In genomic region chr12:14408208-14408607, GRCh38 we compare ENCODE assay signal across 10 cellular contexts. TPM values are rescaled to one million over a fixed set of nuclear protein-coding genes. Genes with fewer than 3 reads are reported as not detected.
DNase-seq lines count a peak whose midpoint lies in the region; ATAC-seq and TF ChIP-seq lines count a peak whose summit lies in the region.
"Had no signal": no experiment of that assay in that cellular context is flagged by ENCODE, and none has a peak within 500 bp of the region (broad histone marks: within the 10 kb centered on the region; RNA-seq: fewer than 3 reads in every experiment).

No MANE protein-coding gene starts in this region.

- intact Hi-C loops in CD8-positive, alpha-beta T cell (cut with DNase I, micrococcal nuclease): loop anchor here in 1 of 2 experiments (1.0 kb wide), 1 partner anchor 11 kb away; no protein-coding TSS in a partner anchor
- intact Hi-C loops in activated T-helper 1 cell treated with anti-CD3 and anti-CD28 coated beads, Interleukin-12 subunit alpha, Interleukin-12 subunit beta, Interleukin-2, Interleukin-4 antibody, amounts not matched to agents 30 ng/mL and 10 ng/mL and 1 ng/mL, durations not matched to agents 14 hours and 24 hours and 36 hours (cut with micrococcal nuclease): no loop called here

- H3K27ac ChIP-seq in CD8-positive, alpha-beta T cell (ENCODE audit: low read depth, low read length): no peak overlapping the region

- peaks cover 76% of the 10 kb centered on the region for H3K4me1 ChIP-seq in CD8-positive, alpha-beta T cell (ENCODE audit: insufficient read depth, low read length)

- in situ Hi-C loops in KBM-7 (cut with MboI; ENCODE audit: low pct_unique_long_range_greater_than_20kb, low sequenced_read_pairs): no loop called here

- H3K4me3 Mint-ChIP-seq in CD8-positive, alpha-beta T cell: no peak overlapping the region
- no peak overlapping the region for H3K4me3 Mint-ChIP-seq in activated T-helper 1 cell treated with anti-CD3 and anti-CD28 coated beads, Interleukin-12 subunit alpha, Interleukin-12 subunit beta, Interleukin-2, Interleukin-4 antibody, amounts not matched to agents 30 ng/mL and 10 ng/mL and 1 ng/mL, durations not matched to agents 14 hours and 24 hours and 36 hours

- peaks cover 17% of the 10 kb centered on the region for H3K36me3 Mint-ChIP-seq in CD8-positive, alpha-beta T cell
- H3K36me3 Mint-ChIP-seq in activated T-helper 1 cell treated with anti-CD3 and anti-CD28 coated beads, Interleukin-12 subunit alpha, Interleukin-12 subunit beta, Interleukin-2, Interleukin-4 antibody, amounts not matched to agents 30 ng/mL and 10 ng/mL and 1 ng/mL, durations not matched to agents 14 hours and 24 hours and 36 hours (ENCODE audit: low read depth): peaks cover 20% of the 10 kb centered on the region

- H3K27me3 Mint-ChIP-seq in CD8-positive, alpha-beta T cell (ENCODE audit: low read depth): no peaks in the 10 kb centered on the region
- no peaks in the 10 kb centered on the region for H3K27me3 Mint-ChIP-seq in activated T-helper 1 cell treated with anti-CD3 and anti-CD28 coated beads, Interleukin-12 subunit alpha, Interleukin-12 subunit beta, Interleukin-2, Interleukin-4 antibody, amounts not matched to agents 30 ng/mL and 10 ng/mL and 1 ng/mL, durations not matched to agents 14 hours and 24 hours and 36 hours (ENCODE audit: insufficient read depth)

- ATAC-seq in CD8-positive, alpha-beta T cell: peak; percentile 49
- ATAC-seq in HG02759 (IDR thresholded peaks at IDR 0.05; ENCODE audit: unreplicated experiment) (no peak), HG03135 (IDR thresholded peaks at IDR 0.05; ENCODE audit: unreplicated experiment) (no peak)

- no peak for DNase-seq in CD8-positive, alpha-beta T cell
- DNase-seq in KBM-7 (peak; percentile 28), astrocyte of the hippocampus (ENCODE audit: low read depth, low spot score) (peak; percentile 38), left kidney (ENCODE audit: low read depth, low spot score) (peak; percentile 50)
- no peak for DNase-seq in stimulated activated CD4-positive, alpha-beta T cell treated with anti-CD3 and anti-CD28 coated beads, Interleukin-2, amount 100 ng/mL, for 48 hours
- no peak for DNase-seq in activated T-helper 1 cell treated with anti-CD3 and anti-CD28 coated beads, Interleukin-12 subunit alpha, Interleukin-12 subunit beta, Interleukin-2, Interleukin-4 antibody, amounts not matched to agents 30 ng/mL and 10 ng/mL and 1 ng/mL, durations not matched to agents 14 hours and 24 hours and 36 hours (ENCODE audit: low spot score)
- DNase-seq: NCI-H2081 treated with DMSO at 0.1 percent for 48 hours; stimulated activated naive CD4-positive, alpha-beta T cell had no signal

- peaks cover 3% of the 10 kb centered on the region for H3K9me3 Mint-ChIP-seq in CD8-positive, alpha-beta T cell
- H3K9me3 Mint-ChIP-seq in activated T-helper 1 cell treated with anti-CD3 and anti-CD28 coated beads, Interleukin-12 subunit alpha, Interleukin-12 subunit beta, Interleukin-2, Interleukin-4 antibody, amounts not matched to agents 30 ng/mL and 10 ng/mL and 1 ng/mL, durations not matched to agents 14 hours and 24 hours and 36 hours: peaks cover 3% of the 10 kb centered on the region

- peaks cover 68% of the 10 kb centered on the region for H3K4me1 Mint-ChIP-seq in CD8-positive, alpha-beta T cell (ENCODE audit: low read depth)
- H3K4me1 Mint-ChIP-seq in activated T-helper 1 cell treated with anti-CD3 and anti-CD28 coated beads, Interleukin-12 subunit alpha, Interleukin-12 subunit beta, Interleukin-2, Interleukin-4 antibody, amounts not matched to agents 30 ng/mL and 10 ng/mL and 1 ng/mL, durations not matched to agents 14 hours and 24 hours and 36 hours (ENCODE audit: low read depth): peaks cover 59% of the 10 kb centered on the region

- H3K27ac Mint-ChIP-seq in CD8-positive, alpha-beta T cell: peak overlapping the region; percentile 41
- H3K27ac Mint-ChIP-seq in activated T-helper 1 cell treated with anti-CD3 and anti-CD28 coated beads, Interleukin-12 subunit alpha, Interleukin-12 subunit beta, Interleukin-2, Interleukin-4 antibody, amounts not matched to agents 30 ng/mL and 10 ng/mL and 1 ng/mL, durations not matched to agents 14 hours and 24 hours and 36 hours: no peak overlapping the region

- H3K4me3 ChIP-seq in CD8-positive, alpha-beta T cell (ENCODE audit: low read depth, low read length): no peak overlapping the region

- CTCF ChIA-PET in CD8-positive, alpha-beta T cell (lab: Charles Lee): no interaction called here

- TF ChIP-seq CTCF in CD8-positive, alpha-beta T cell (IDR thresholded peaks at IDR 0.05): no peak

- POLR2A ChIA-PET in CD8-positive, alpha-beta T cell (lab: Charles Lee): interaction anchor here (1.6 kb wide), 1 partner anchor 43 kb away, joined by 6 read pairs; the partner anchor contains the start of gene ATF7IP

- H3K36me3 ChIP-seq in CD8-positive, alpha-beta T cell (ENCODE audit: insufficient read depth, low read length): no peaks in the 10 kb centered on the region

- no peaks in the 10 kb centered on the region for H3K9me3 ChIP-seq in CD8-positive, alpha-beta T cell (ENCODE audit: low read length)

- H3K27me3 ChIP-seq in CD8-positive, alpha-beta T cell (ENCODE audit: insufficient read depth, low read length): no peaks in the 10 kb centered on the region

RNA-seq across cellular contexts. Expression of gene ATF7IP, which starts 42.7 kb away (rescaled TPM):
- total RNA-seq in CD8-positive, alpha-beta T cell: 100 to 1,000 TPM; 125 to 126 TPM
- total RNA-seq in activated T-helper 1 cell treated with anti-CD3 and anti-CD28 coated beads, Interleukin-12 subunit alpha, Interleukin-12 subunit beta, Interleukin-2, Interleukin-4 antibody, amounts not matched to agents 30 ng/mL and 10 ng/mL and 1 ng/mL, durations not matched to agents 14 hours and 24 hours and 36 hours: 66.4 and 71.6 TPM in 2 replicates

Comparison
In these comparisons a context has a peak if more than half of its experiments do, and no peak if none do; other contexts are left out.
1. DNase-seq: peak in KBM-7 (single experiment), astrocyte of the hippocampus (single experiment) and left kidney (single experiment); none in CD8-positive, alpha-beta T cell (0 of 7), stimulated activated CD4-positive, alpha-beta T cell treated with anti-CD3 and anti-CD28 coated beads, Interleukin-2, amount 100 ng/mL, for 48 hours (0 of 2) and activated T-helper 1 cell treated with anti-CD3 and anti-CD28 coated beads, Interleukin-12 subunit alpha, Interleukin-12 subunit beta, Interleukin-2, Interleukin-4 antibody, amounts not matched to agents 30 ng/mL and 10 ng/mL and 1 ng/mL, durations not matched to agents 14 hours and 24 hours and 36 hours (single experiment).